14 cellular contexts compared by ENCODE assay signal in genomic region chr20:33789858-33790182, GRCh38. TPM values are rescaled to one million over a fixed set of nuclear protein-coding genes. Genes with fewer than 3 reads are reported as not detected.
DNase-seq lines count a peak whose midpoint lies in the region; ATAC-seq and TF ChIP-seq lines count a peak whose summit lies in the region.
"Had no signal": no experiment of that assay in that cellular context is flagged by ENCODE, and none has a peak within 500 bp of the region (broad histone marks: within the 10 kb centered on the region; RNA-seq: fewer than 3 reads in every experiment).

No MANE protein-coding gene starts in this region.

- no peaks in the 10 kb centered on the region for H4K20me1 ChIP-seq in PC-3 (ENCODE audit: low read length)
- H4K20me1 ChIP-seq: BLaER1 treated with 17β-estradiol and CSF1 and Interleukin-3, amounts not matched to agents 10 nM and 100 nM had no signal

- peak overlapping the region; percentile 93 for H3K27ac Mint-ChIP-seq in mesothelial cell of epicardium
- peak overlapping the region; percentile 73 for H3K27ac Mint-ChIP-seq in stimulated activated naive B cell treated with anti-CD40 and anti-IgM and Interleukin-4, amounts not matched to agents 10 μg/mL and 1 μg/mL and 100 μg/mL, for 72 hours
- H3K27ac Mint-ChIP-seq: activated T-cell treated with anti-CD3 and anti-CD28 coated beads, Interleukin-2, amount 50 U/mL, for 72 hours; natural killer cell had no signal

- no peak overlapping the region for H3K9ac ChIP-seq in PC-3 (ENCODE audit: low read length)

- in situ Hi-C loops in brain microvascular endothelial cell (cut with HindIII; ENCODE audit: low pct_ligation_motif_present, low sequenced_read_pairs): no loop called here

- H3K9me3 ChIP-seq in PC-3 (ENCODE audit: low read length): no peaks in the 10 kb centered on the region
- H3K9me3 ChIP-seq: BLaER1 treated with 17β-estradiol and CSF1 and Interleukin-3, amounts not matched to agents 10 nM and 100 nM had no signal

- POLR2A ChIA-PET in PC-3 (lab: Charles Lee; ENCODE audit: unreplicated experiment): interaction anchor here (1.3 kb wide), 1 partner anchor 203 kb away, joined by 3 read pairs; no protein-coding TSS in a partner anchor

- H3K79me2 ChIP-seq in PC-3 (ENCODE audit: low read length): no peaks in the 10 kb centered on the region

- intact Hi-C loops in PC-3 (cut with micrococcal nuclease): loop anchor here (1.0 to 10.0 kb wide), 3 partner anchors 21 to 105 kb away; partner anchors contain the start of genes CHMP4B, E2F1 and ZNF341

- H3F3A ChIP-seq in PC-3 (ENCODE audit: low read length, unreplicated experiment): no peaks in the 10 kb centered on the region

- H3K4me2 ChIP-seq in PC-3 (ENCODE audit: low read length): peak overlapping the region; percentile 81
- H3K4me2 ChIP-seq: BLaER1 treated with 17β-estradiol and CSF1 and Interleukin-3, amounts not matched to agents 10 nM and 100 nM had no signal

- H3K27ac ChIP-seq in PC-3 (ENCODE audit: low read length) (peak overlapping the region; percentile 90), brain microvascular endothelial cell (peak overlapping the region; percentile 84)

- CTCF ChIA-PET in PC-3 (lab: Charles Lee): interaction anchor here (1.1 kb wide), 1 partner anchor 58 kb away, joined by 4 read pairs; the partner anchor contains the start of gene ZNF341

- no peak overlapping the region for H3K4me3 Mint-ChIP-seq in mesothelial cell of epicardium
- H3K4me3 Mint-ChIP-seq in stimulated activated naive B cell treated with anti-CD40 and anti-IgM and Interleukin-4, amounts not matched to agents 10 μg/mL and 1 μg/mL and 100 μg/mL, for 72 hours: no peak overlapping the region
- H3K4me3 Mint-ChIP-seq: activated T-cell treated with anti-CD3 and anti-CD28 coated beads, Interleukin-2, amount 50 U/mL, for 72 hours; natural killer cell; stimulated activated effector memory CD8-positive, alpha-beta T cell treated with anti-CD3 and anti-CD28 coated beads, Interleukin-12 subunit alpha, Interleukin-12 subunit beta, amount 100 ng/mL, for 72 hours had no signal

- H3K4me3 ChIP-seq in PC-3 (ENCODE audit: low read length) (no peak overlapping the region), brain microvascular endothelial cell (ENCODE audit: low read depth, low read length) (no peak overlapping the region)
- H3K4me3 ChIP-seq: BLaER1 treated with 17β-estradiol and CSF1 and Interleukin-3, amounts not matched to agents 10 nM and 100 nM had no signal

- H3K27me3 Mint-ChIP-seq in mesothelial cell of epicardium (ENCODE audit: low read depth): no peaks in the 10 kb centered on the region
- H3K27me3 Mint-ChIP-seq in stimulated activated naive B cell treated with anti-CD40 and anti-IgM and Interleukin-4, amounts not matched to agents 10 μg/mL and 1 μg/mL and 100 μg/mL, for 72 hours: no peaks in the 10 kb centered on the region

- ATAC-seq in PC-3 (no peak), GM21529 (IDR thresholded peaks at IDR 0.05; ENCODE audit: unreplicated experiment) (no peak)
- ATAC-seq in stimulated activated naive B cell treated with anti-CD40 and anti-IgM and Interleukin-4, amounts not matched to agents 10 μg/mL and 1 μg/mL and 100 μg/mL, for 72 hours (replicated peaks): no peak
- ATAC-seq: activated T-cell treated with anti-CD3 and anti-CD28 coated beads, Interleukin-2, amount 50 U/mL, for 72 hours; natural killer cell; stimulated activated effector memory CD8-positive, alpha-beta T cell treated with anti-CD3 and anti-CD28 coated beads, Interleukin-12 subunit alpha, Interleukin-12 subunit beta, amount 100 ng/mL, for 72 hours had no signal

- no TSS peak for BruUV-seq in PC-3 (replicated peaks; lab: Mats Ljungman, UMichigan)

- no peak for TF ChIP-seq CTCF in PC-3 (conservative IDR thresholded peaks at IDR 0.05; ENCODE audit: low read depth, low read length)
- no peak for TF ChIP-seq CTCF in brain microvascular endothelial cell (IDR thresholded peaks at IDR 0.05; ENCODE audit: low read depth, low read length, missing control alignments)
- no peak for TF ChIP-seq CTCF in mesothelial cell of epicardium (IDR thresholded peaks at IDR 0.05; ENCODE audit: unreplicated experiment)

- no peaks in the 10 kb centered on the region for H3K27me3 ChIP-seq in PC-3 (ENCODE audit: low read length)
- H3K27me3 ChIP-seq in brain microvascular endothelial cell (replicated peaks): no peaks in the 10 kb centered on the region
- H3K27me3 ChIP-seq: BLaER1 treated with 17β-estradiol and CSF1 and Interleukin-3, amounts not matched to agents 10 nM and 100 nM had no signal

- no peaks in the 10 kb centered on the region for H3K9me2 ChIP-seq in PC-3 (replicated peaks; ENCODE audit: low read length)

- no peak for DNase-seq in PC-3
- DNase-seq in brain microvascular endothelial cell: no peak
- DNase-seq in mesothelial cell of epicardium (ENCODE audit: low spot score in 2 of 2, unreplicated experiment in 2 of 2): no peak
- DNase-seq in stimulated activated naive B cell treated with anti-CD40 and anti-IgM and Interleukin-4, amounts not matched to agents 10 μg/mL and 1 μg/mL and 100 μg/mL, for 72 hours: no peak
- no peak for DNase-seq in NK-92 treated with Interleukin-12 subunit alpha and Interleukin-12 subunit beta, amount 100 ng/mL, for 24 hours (lab: John Stamatoyannopoulos, UW)
- DNase-seq in retina: no peak
- DNase-seq: activated CD4-positive, alpha-beta T cell treated with anti-CD3 and anti-CD28 coated beads, Interleukin-2, amount 50 U/mL, for 1 hour; activated T-cell treated with anti-CD3 and anti-CD28 coated beads, Interleukin-2, amount 50 U/mL, for 72 hours; natural killer cell; SIG-M5; T-helper 9 cell had no signal

- H3K36me3 Mint-ChIP-seq in mesothelial cell of epicardium: peaks cover 4% of the 10 kb centered on the region
- peaks cover 19 to 26% of the 10 kb centered on the region in 2 donors for H3K36me3 Mint-ChIP-seq in stimulated activated naive B cell treated with anti-CD40 and anti-IgM and Interleukin-4, amounts not matched to agents 10 μg/mL and 1 μg/mL and 100 μg/mL, for 72 hours
- H3K36me3 Mint-ChIP-seq: stimulated activated effector memory CD8-positive, alpha-beta T cell treated with anti-CD3 and anti-CD28 coated beads, Interleukin-12 subunit alpha, Interleukin-12 subunit beta, amount 100 ng/mL, for 72 hours had no signal

- H3K9me3 Mint-ChIP-seq in mesothelial cell of epicardium: no peaks in the 10 kb centered on the region
- no peaks in the 10 kb centered on the region for H3K9me3 Mint-ChIP-seq in stimulated activated naive B cell treated with anti-CD40 and anti-IgM and Interleukin-4, amounts not matched to agents 10 μg/mL and 1 μg/mL and 100 μg/mL, for 72 hours
- H3K9me3 Mint-ChIP-seq: activated T-cell treated with anti-CD3 and anti-CD28 coated beads, Interleukin-2, amount 50 U/mL, for 72 hours; natural killer cell; stimulated activated effector memory CD8-positive, alpha-beta T cell treated with anti-CD3 and anti-CD28 coated beads, Interleukin-12 subunit alpha, Interleukin-12 subunit beta, amount 100 ng/mL, for 72 hours had no signal

- H2AFZ ChIP-seq in PC-3 (ENCODE audit: low read length): no peak overlapping the region

- H3K4me1 Mint-ChIP-seq in mesothelial cell of epicardium: peaks cover 29% of the 10 kb centered on the region
- H3K4me1 Mint-ChIP-seq in stimulated activated naive B cell treated with anti-CD40 and anti-IgM and Interleukin-4, amounts not matched to agents 10 μg/mL and 1 μg/mL and 100 μg/mL, for 72 hours: peaks cover 14% of the 10 kb centered on the region in 2 donors

- peaks cover 41% of the 10 kb centered on the region for H3K4me1 ChIP-seq in PC-3 (ENCODE audit: insufficient read depth, low read length)

- H3K36me3 ChIP-seq in PC-3 (ENCODE audit: low read depth, low read length) (no peaks in the 10 kb centered on the region), brain microvascular endothelial cell (replicated peaks) (no peaks in the 10 kb centered on the region)

RNA-seq across cellular contexts. Expression of gene CHMP4B, which starts 21.3 kb away (rescaled TPM):
- 68.8 and 91.1 TPM in 2 replicates for total RNA-seq in PC-3 (2014; rRNA removed)
- total RNA-seq in mesothelial cell of epicardium: 76.9 to 79.4 TPM (median 77.7 TPM) in 3 replicates

RNA-seq across cellular contexts. Expression of gene ZNF341, which starts 58.0 kb away (rescaled TPM):
- total RNA-seq in PC-3 (2014; rRNA removed) (4.4 and 5.1 TPM in 2 replicates), mesothelial cell of epicardium (5.3 to 5.4 TPM (median 5.4 TPM) in 3 replicates)
